Comparison of ENCODE assay signal across 17 cellular contexts in genomic region chr13:44867825-44868224, GRCh38.
DNase-seq lines count a peak whose midpoint lies in the region; ATAC-seq and TF ChIP-seq lines count a peak whose summit lies in the region.
"Had no signal": no experiment of that assay in that cellular context is flagged by ENCODE, and none has a peak within 500 bp of the region (broad histone marks: within the 10 kb centered on the region; RNA-seq: fewer than 3 reads in every experiment).

No MANE protein-coding gene starts in this region.

- intact Hi-C loops in right cardiac atrium (cut with DNase I) (no loop called here), left ventricle myocardium inferior (cut with micrococcal nuclease) (no loop called here)

- peaks cover 18% of the 10 kb centered on the region for H3K27me3 Mint-ChIP-seq in nephron (ENCODE audit: low read depth)

- H3K36me3 Mint-ChIP-seq in nephron (ENCODE audit: low read depth) = peaks cover 6% of the 10 kb centered on the region
- H3K36me3 Mint-ChIP-seq: CD4-positive, CD25-positive, alpha-beta regulatory T cell had no signal

- TF ChIP-seq CTCF in left ventricle myocardium inferior (IDR thresholded peaks at IDR 0.05; ENCODE audit: borderline replicate concordance) (no peak), nephron (IDR thresholded peaks at IDR 0.05; ENCODE audit: unreplicated experiment in 3 of 3) (no peak)

- ATAC-seq in right cardiac atrium (peak; percentile 15 to 81), GM21529 (IDR thresholded peaks at IDR 0.05; ENCODE audit: unreplicated experiment) (no peak)

- H3K27ac ChIP-seq in right cardiac atrium (ENCODE audit: low read length) (no peak overlapping the region), left ventricle myocardium inferior (replicated peaks) (no peak overlapping the region)

- H3K4me3 ChIP-seq in right cardiac atrium (ENCODE audit: low read length) (no peak overlapping the region), left ventricle myocardium inferior (no peak overlapping the region)

- DNase-seq in right cardiac atrium (no peak), left ventricle myocardium inferior (no peak), iris pigment epithelial cell (ENCODE audit: low read depth) (peak; percentile 25), T1000 (lab: John Stamatoyannopoulos, UW) (no peak), NCI-H146 treated with DMSO at 0.1 percent for 48 hours (lab: John Stamatoyannopoulos, UW; ENCODE audit: unreplicated experiment) (no peak), NCI-H774 (lab: John Stamatoyannopoulos, UW) (no peak)
- DNase-seq: BE2C, Caco-2, KG1, NCI-H1105 treated with DMSO at 0.1 percent for 48 hours, NCI-H187, NCI-H2107, NCI-H510A, NCI-H82 had no signal

- H3K27me3 ChIP-seq in right cardiac atrium (ENCODE audit: control insufficient read depth, insufficient read depth) (no peaks in the 10 kb centered on the region), left ventricle myocardium inferior (ENCODE audit: low read depth) (no peaks in the 10 kb centered on the region)
- H3K27me3 ChIP-seq: BE2C had no signal

- H3K4me1 ChIP-seq in right cardiac atrium (ENCODE audit: control insufficient read depth, insufficient read depth, low read length) (peaks cover 2% of the 10 kb centered on the region), left ventricle myocardium inferior (peaks cover 10% of the 10 kb centered on the region)
- H3K4me1 ChIP-seq: BE2C, Caco-2 had no signal

- H3K9me3 Mint-ChIP-seq in nephron = peaks cover 11% of the 10 kb centered on the region

- no peak overlapping the region for H3K4me3 Mint-ChIP-seq in nephron
- H3K4me3 Mint-ChIP-seq: CD4-positive, CD25-positive, alpha-beta regulatory T cell had no signal

- 50% methylated on average over 9 of the region's 9 CpGs for WGBS in right cardiac atrium

- H3K9me3 ChIP-seq in right cardiac atrium (ENCODE audit: control insufficient read depth, low read length) (no peaks in the 10 kb centered on the region), left ventricle myocardium inferior (replicated peaks) (peaks cover 9% of the 10 kb centered on the region)
- H3K9me3 ChIP-seq: BE2C had no signal

- H3K4me1 Mint-ChIP-seq in nephron = peaks cover 14% of the 10 kb centered on the region
- H3K4me1 Mint-ChIP-seq: CD4-positive, CD25-positive, alpha-beta regulatory T cell had no signal

- peak overlapping the region in 2 of 3 experiments; percentile 34 to 85 for H3K27ac Mint-ChIP-seq in nephron
- H3K27ac Mint-ChIP-seq: CD4-positive, CD25-positive, alpha-beta regulatory T cell had no signal

- H3K36me3 ChIP-seq in left ventricle myocardium inferior = no peaks in the 10 kb centered on the region
- H3K36me3 ChIP-seq: BE2C had no signal
